In genomic region chr1:108826081-108826635, GRCh38 we compare ENCODE assay signal across 16 cellular contexts. TPM values are rescaled to one million over a fixed set of nuclear protein-coding genes. Genes with fewer than 3 reads are reported as not detected.
A peak's percentile ranks its signal among the peaks of the same experiment; 100 is the strongest.
DNase-seq lines count a peak whose midpoint lies in the region; ATAC-seq, FAIRE-seq and TF ChIP-seq lines count a peak whose summit lies in the region.
"Had no signal": no experiment of that assay in that cellular context is flagged by ENCODE, and none has a peak within 500 bp of the region (broad histone marks: within the 10 kb centered on the region; RNA-seq: fewer than 3 reads in every experiment).

No MANE protein-coding gene starts in this region.

- no peak overlapping the region for H3K27ac Mint-ChIP-seq in effector memory CD8-positive, alpha-beta T cell
- H3K27ac Mint-ChIP-seq: H9 had no signal

- H3K4me3 Mint-ChIP-seq in effector memory CD8-positive, alpha-beta T cell: no peak overlapping the region
- H3K4me3 Mint-ChIP-seq: H9 had no signal

- no peaks in the 10 kb centered on the region for H3K4me1 Mint-ChIP-seq in effector memory CD8-positive, alpha-beta T cell (ENCODE audit: low read depth in 2 of 2)

- H3K4me3 ChIP-seq in bronchial epithelial cell (ENCODE audit: low read depth, low read length): no peak overlapping the region

- ATAC-seq in GM19455 (IDR thresholded peaks at IDR 0.05; ENCODE audit: unreplicated experiment): no peak
- no peak for ATAC-seq in effector memory CD8-positive, alpha-beta T cell (replicated peaks)
- ATAC-seq: PC-3 had no signal

- FAIRE-seq in bronchial epithelial cell (lab: Jason Lieb, UNC): no peak
- FAIRE-seq: D721Med had no signal

- no peaks in the 10 kb centered on the region for H3K36me3 Mint-ChIP-seq in effector memory CD8-positive, alpha-beta T cell (ENCODE audit: insufficient read depth)

- no peaks in the 10 kb centered on the region for H3K36me3 ChIP-seq in bronchial epithelial cell (ENCODE audit: control insufficient read depth, insufficient read depth, low read length)

- DNase-seq in NCI-H2171 treated with DMSO at 0.1 percent for 48 hours (lab: John Stamatoyannopoulos, UW): peak; percentile 88
- peak; percentile 17 for DNase-seq in bronchial epithelial cell (ENCODE audit: low read depth)
- DNase-seq in globus pallidus (ENCODE audit: low spot score): peak; percentile 58
- no peak for DNase-seq in NCI-H146 treated with DMSO at 0.1 percent for 48 hours (lab: John Stamatoyannopoulos, UW; ENCODE audit: unreplicated experiment)
- no peak for DNase-seq in AG08396 (ENCODE audit: low spot score)
- no peak for DNase-seq in effector memory CD8-positive, alpha-beta T cell
- DNase-seq: DMS79 treated with DMSO at 0.1 percent for 48 hours, H9, KG1, MV-4-11, NCI-H1930, NCI-H510A treated with DMSO at 0.1 percent for 48 hours, NCI-H82, PC-3 had no signal

- no peaks in the 10 kb centered on the region for H3K27me3 ChIP-seq in bronchial epithelial cell (ENCODE audit: control insufficient read depth, insufficient read depth, low read length)

- no peak for TF ChIP-seq CTCF in bronchial epithelial cell (IDR thresholded peaks at IDR 0.05; ENCODE audit: insufficient read depth, low read length, severe bottlenecking)

- no peaks in the 10 kb centered on the region for H3K9me3 Mint-ChIP-seq in effector memory CD8-positive, alpha-beta T cell
- H3K9me3 Mint-ChIP-seq: H9 had no signal

- peaks cover 0 to 19% of the 10 kb centered on the region in 2 donors for H3K27me3 Mint-ChIP-seq in effector memory CD8-positive, alpha-beta T cell

RNA-seq across cellular contexts. Expression of gene AKNAD1, which starts 30.7 kb away (rescaled TPM):
- 0.26 TPM in 1 of 2 replicates, not detected in the other for total RNA-seq in bronchial epithelial cell
- total RNA-seq: H9 had no signal

RNA-seq across cellular contexts. Expression of gene GPSM2, which starts 50.6 kb away (rescaled TPM):
- total RNA-seq in bronchial epithelial cell: 58.9 and 62.7 TPM in 2 replicates

Comparison
In these comparisons a context has a peak if more than half of its experiments do, and no peak if none do; other contexts are left out.
1. DNase-seq: peak in NCI-H2171 treated with DMSO at 0.1 percent for 48 hours (single experiment), bronchial epithelial cell (single experiment) and globus pallidus (single experiment); none in NCI-H146 treated with DMSO at 0.1 percent for 48 hours (single experiment), AG08396 (single experiment) and effector memory CD8-positive, alpha-beta T cell (0 of 3).